ENCODE assay signal across 8 cellular contexts in the genomic region with DNA sequence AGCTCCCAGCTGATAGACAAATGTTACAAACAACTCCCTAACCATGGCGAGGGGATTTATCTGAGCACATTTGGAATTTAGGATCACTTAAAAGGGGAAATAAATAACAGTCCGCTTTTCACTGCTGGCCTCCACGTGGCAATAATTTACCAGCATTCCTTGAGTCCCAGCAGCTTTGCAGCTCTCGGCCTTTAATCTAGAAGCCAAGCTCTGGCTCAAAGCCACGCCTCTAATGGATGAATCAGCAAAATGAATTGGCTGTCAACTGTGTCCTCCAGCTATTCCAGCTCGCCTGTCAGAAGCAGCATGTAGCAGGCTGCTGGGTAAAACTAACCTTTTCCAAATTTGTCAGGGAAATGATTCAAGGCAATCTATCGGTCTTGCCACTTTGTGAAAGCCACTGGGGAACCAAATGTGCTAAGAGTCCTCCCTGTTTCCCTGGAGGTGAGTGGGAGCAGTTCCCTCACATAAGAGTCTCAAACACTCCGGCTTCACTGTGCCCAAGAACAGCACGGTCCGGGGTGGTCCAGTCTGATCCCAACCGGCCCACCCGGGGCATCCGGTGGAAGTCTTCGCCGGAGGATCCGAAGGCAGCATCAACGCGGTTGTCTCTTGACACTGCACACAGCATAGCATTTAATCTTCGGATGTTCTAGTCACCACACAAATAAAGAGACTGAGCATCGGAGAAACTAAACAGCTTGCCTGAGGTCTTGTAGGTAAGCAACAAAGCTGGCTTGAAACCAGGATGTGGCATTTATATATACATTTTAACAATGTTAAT.
DNase-seq lines count a peak whose midpoint lies in the region; ATAC-seq, FAIRE-seq and TF ChIP-seq lines count a peak whose summit lies in the region.

No MANE protein-coding gene starts in this region.

- H3K27me3 Mint-ChIP-seq in endothelial cell (ENCODE audit: unreplicated experiment) = no peaks in the 10 kb centered on the region

- no peak overlapping the region for H3K4me3 Mint-ChIP-seq in endothelial cell (ENCODE audit: unreplicated experiment)

- peaks cover 32% of the 10 kb centered on the region for H3K4me1 Mint-ChIP-seq in endothelial cell (ENCODE audit: unreplicated experiment)

- in situ Hi-C loops in HAP-1 (cut with MboI; ENCODE audit: low sequenced_read_pairs) = no loop called here

- peaks cover 3% of the 10 kb centered on the region for H3K36me3 Mint-ChIP-seq in endothelial cell (ENCODE audit: low read depth, unreplicated experiment)

- H3K4me3 ChIP-seq in HAP-1 = no peak overlapping the region

- peaks cover 8% of the 10 kb centered on the region for H3K36me3 ChIP-seq in HAP-1 (replicated peaks)

- no peaks in the 10 kb centered on the region for H3K27me3 ChIP-seq in HAP-1 (ENCODE audit: low read depth)

- peaks cover 25% of the 10 kb centered on the region for H3K4me1 ChIP-seq in HAP-1

- FAIRE-seq in urothelium cell line (lab: Jason Lieb, UNC) = peak; percentile 100

- peak overlapping the region; percentile 67 for H3K27ac Mint-ChIP-seq in endothelial cell (ENCODE audit: unreplicated experiment)

- H3K9me3 ChIP-seq in HAP-1 = no peaks in the 10 kb centered on the region

- ATAC-seq in HG03280 (IDR thresholded peaks at IDR 0.05; ENCODE audit: unreplicated experiment) = no peak
- ATAC-seq in HG03097 (IDR thresholded peaks at IDR 0.05; ENCODE audit: low FRiP score, unreplicated experiment) = no peak

- H3K9me3 Mint-ChIP-seq in endothelial cell (ENCODE audit: unreplicated experiment) = no peaks in the 10 kb centered on the region

- TF ChIP-seq CTCF in endothelial cell (IDR thresholded peaks at IDR 0.05; ENCODE audit: unreplicated experiment) = no peak

- DNase-seq in HAP-1 (ENCODE audit: low spot score in 2 of 2) = peak; percentile 83 to 89
- DNase-seq in RPMI7951 (ENCODE audit: low read depth) = peak; percentile 96
- no peak for DNase-seq in endothelial cell (ENCODE audit: low spot score)
- peak; percentile 83 to 90 for DNase-seq in lung microvascular endothelial cell (ENCODE audit: low read depth in 2 of 2)
- peak; percentile 91 for DNase-seq in urothelium cell line (ENCODE audit: low spot score)
- no peak for DNase-seq in NCI-H187 treated with DMSO at 0.1 percent for 48 hours (lab: John Stamatoyannopoulos, UW)

Comparison
In these comparisons a context has a peak if more than half of its experiments do, and no peak if none do; other contexts are left out.
1. DNase-seq: peak in HAP-1 (2 of 2), RPMI7951 (single experiment), lung microvascular endothelial cell (2 of 2) and urothelium cell line (single experiment); none in endothelial cell (single experiment) and NCI-H187 treated with DMSO at 0.1 percent for 48 hours (single experiment).